ENCODE assay signal across 30 cellular contexts in the genomic region with DNA sequence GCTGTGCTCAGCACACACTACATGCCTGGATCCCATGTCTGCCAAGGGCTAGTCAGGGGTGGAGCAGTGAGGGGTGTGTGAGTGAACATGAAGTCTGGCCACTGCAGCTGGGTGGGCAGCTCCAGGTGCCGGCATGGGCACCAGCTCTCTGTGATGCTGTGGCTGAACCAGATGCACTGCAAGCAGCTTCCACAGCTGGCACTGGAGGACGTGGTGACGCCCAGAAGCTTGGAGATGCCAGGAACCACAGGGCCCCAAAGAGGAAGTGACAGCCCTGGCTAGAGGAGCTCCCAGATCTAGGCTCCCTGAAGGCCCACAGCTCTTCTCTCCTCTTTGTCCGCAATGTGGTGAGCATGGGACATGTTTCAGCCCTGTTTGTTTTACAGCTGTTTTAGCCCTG.
"Had no signal": no experiment of that assay in that cellular context is flagged by ENCODE, and none has a peak within 500 bp of the region (broad histone marks: within the 10 kb centered on the region; RNA-seq: fewer than 3 reads in every experiment).

No MANE protein-coding gene starts in this region.

- H3K4me2 ChIP-seq: hepatocyte, neural progenitor cell had no signal

- H3K9me3 Mint-ChIP-seq: endodermal cell, nephron, type B pancreatic cell had no signal

- H3K4me1 ChIP-seq: colonic mucosa, gastrocnemius medialis, left lung, neural progenitor cell, prostate gland, sigmoid colon, testis, tibial artery, uterus had no signal

- H3K27ac Mint-ChIP-seq: dendritic cell treated with granulocyte-macrophage colony-stimulating factor and Interleukin-4, amounts not matched to agents 40 ng/mL and 50 ng/mL, for 4 days; endodermal cell; naive thymus-derived CD4-positive, alpha-beta T cell; nephron; neural progenitor cell; stimulated activated memory B cell treated with anti-CD40 and anti-IgM and Interleukin-4, amounts not matched to agents 10 μg/mL and 1 μg/mL and 100 μg/mL, for 72 hours; type B pancreatic cell had no signal

- H2AFZ ChIP-seq: hepatocyte, neural progenitor cell had no signal

- H3K36me3 Mint-ChIP-seq: naive thymus-derived CD4-positive, alpha-beta T cell; neural progenitor cell; stimulated activated memory B cell treated with anti-CD40 and anti-IgM and Interleukin-4, amounts not matched to agents 10 μg/mL and 1 μg/mL and 100 μg/mL, for 72 hours; type B pancreatic cell had no signal

- DNase-seq: colonic mucosa; effector CD8-positive, alpha-beta T cell; endodermal cell; foreskin fibroblast; gastrocnemius medialis; head of caudate nucleus; left cardiac atrium; left lung; mesendoderm; midbrain; naive thymus-derived CD4-positive, alpha-beta T cell; nucleus accumbens; sigmoid colon; stimulated activated CD4-positive, alpha-beta T cell treated with anti-CD3 and anti-CD28 coated beads, Interleukin-2, amount 100 ng/mL, for 24 hours; stimulated activated CD4-positive, alpha-beta T cell treated with anti-CD3 and anti-CD28 coated beads, Interleukin-4, amount 100 ng/mL, for 24 hours; stimulated activated naive CD8-positive, alpha-beta T cell treated with anti-CD3 and anti-CD28 coated beads, Interleukin-15, Interleukin-2, amounts not matched to agents 100 U/mL and 50 U/mL, for 24 hours; substantia nigra; testis; tibial artery; uterus had no signal

- H3K36me3 ChIP-seq: colonic mucosa, gastrocnemius medialis, left lung, neural progenitor cell, prostate gland, sigmoid colon, tibial artery, uterus had no signal

- H3K27me3 ChIP-seq: colonic mucosa, gastrocnemius medialis, hepatocyte, left lung, neural progenitor cell, sigmoid colon, testis, tibial artery, uterus had no signal

- H3K4me3 ChIP-seq: colonic mucosa, gastrocnemius medialis, hepatocyte, left lung, neural progenitor cell, prostate gland, sigmoid colon, testis, tibial artery, uterus had no signal

- H3K4me1 Mint-ChIP-seq: endodermal cell; naive thymus-derived CD4-positive, alpha-beta T cell; nephron; neural progenitor cell; stimulated activated memory B cell treated with anti-CD40 and anti-IgM and Interleukin-4, amounts not matched to agents 10 μg/mL and 1 μg/mL and 100 μg/mL, for 72 hours had no signal

- H3K4me3 Mint-ChIP-seq: dendritic cell treated with granulocyte-macrophage colony-stimulating factor and Interleukin-4, amounts not matched to agents 40 ng/mL and 50 ng/mL, for 4 days; endodermal cell; naive thymus-derived CD4-positive, alpha-beta T cell; nephron; neural progenitor cell; stimulated activated memory B cell treated with anti-CD40 and anti-IgM and Interleukin-4, amounts not matched to agents 10 μg/mL and 1 μg/mL and 100 μg/mL, for 72 hours; type B pancreatic cell had no signal

- H3K27ac ChIP-seq: colonic mucosa, epithelial cell of prostate, gastrocnemius medialis, hepatocyte, left lung, neural progenitor cell, prostate gland, sigmoid colon, testis, tibial artery, uterus had no signal

- ATAC-seq: esophagus mucosa; gastrocnemius medialis; left cardiac atrium; left lung; naive thymus-derived CD4-positive, alpha-beta T cell; right cardiac atrium; stimulated activated naive CD8-positive, alpha-beta T cell treated with anti-CD3 and anti-CD28 coated beads, Interleukin-15, Interleukin-2, amounts not matched to agents 100 U/mL and 50 U/mL, for 24 hours had no signal

- H3K9me3 ChIP-seq: colonic mucosa, gastrocnemius medialis, prostate gland, sigmoid colon, testis, tibial artery, uterus had no signal

- H3K79me2 ChIP-seq: hepatocyte had no signal
